Comparison of ENCODE assay signal across 1 cellular context in genomic region chr2:12091201-12091806, GRCh38.
TF ChIP-seq lines count a peak whose summit lies in the region.

No MANE protein-coding gene starts in this region.

TF ChIP-seq in K562, 482 proteins besides CTCF, POLR2A, EP300 and RAD21:
- TF ChIP-seq ZNF318 (IDR thresholded peaks at IDR 0.05; ENCODE audit: borderline replicate concordance in 1 of 2, low read depth in 1 of 2) (no peak), GMEB1 (CRISPR knock-in tag; IDR thresholded peaks at IDR 0.05) (no peak), PRPF4 (IDR thresholded peaks at IDR 0.05; ENCODE audit: insufficient read depth, low read depth, low read length, poor library complexity, severe bottlenecking) (no peak), TFE3 (CRISPR knock-in tag; IDR thresholded peaks at IDR 0.05) (no peak), KAT2B (IDR thresholded peaks at IDR 0.05; ENCODE audit: low read depth, low read length) (no peak), ZNF197 (CRISPR knock-in tag; IDR thresholded peaks at IDR 0.05; ENCODE audit: low read depth) (no peak), ZNF384 (IDR thresholded peaks at IDR 0.05; ENCODE audit: low read depth, low read length) (no peak), TCF7L2 (IDR thresholded peaks at IDR 0.05; ENCODE audit: low read depth, low read length) (no peak), MBD2 (IDR thresholded peaks at IDR 0.05; ENCODE audit: borderline replicate concordance, low read depth) (no peak), TFAM (CRISPR knock-in tag; conservative IDR thresholded peaks at IDR 0.05) (no peak), PURB (CRISPR knock-in tag; IDR thresholded peaks at IDR 0.05; ENCODE audit: low read depth) (no peak)
TF ChIP-seq in K562: peak in this region for 0.
